Comparison of ENCODE assay signal across 3 cellular contexts in the genomic region with DNA sequence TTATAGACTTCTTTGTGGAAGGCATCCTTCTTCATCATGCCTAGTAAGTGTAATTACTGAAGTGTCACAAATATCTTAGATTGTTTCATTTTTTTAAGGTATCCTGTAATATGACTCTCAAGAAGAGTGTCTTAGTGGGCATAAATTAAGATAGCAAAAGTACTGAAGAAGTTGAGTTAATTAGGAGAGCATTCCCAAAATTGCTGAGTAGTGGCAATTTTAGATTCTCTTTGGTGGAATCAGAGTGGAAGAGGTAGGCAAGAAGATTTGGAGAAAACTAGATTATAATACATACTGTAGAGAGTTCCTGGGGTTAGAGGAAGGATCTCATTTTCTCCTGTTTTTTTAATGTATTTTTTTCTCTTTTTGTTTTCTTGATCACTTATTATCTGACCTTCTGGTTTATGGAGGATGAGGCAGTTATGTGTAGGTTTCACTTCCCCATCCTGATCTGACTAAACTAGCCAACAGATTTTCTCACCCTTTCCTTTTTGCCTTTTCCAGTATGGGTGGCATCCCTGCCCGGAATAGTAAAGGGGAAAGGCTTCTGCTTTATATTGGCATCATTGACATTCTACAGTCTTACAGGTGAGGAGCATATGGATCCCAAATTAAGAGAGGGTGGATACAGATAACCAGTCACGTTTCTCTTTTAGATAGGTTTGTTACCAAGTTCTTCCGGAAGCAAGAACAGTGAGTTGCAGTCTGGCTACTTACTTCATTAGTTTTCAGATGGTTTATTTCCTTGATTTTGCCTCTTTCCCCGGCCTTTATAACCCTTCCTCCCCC.
TF ChIP-seq lines count a peak whose summit lies in the region.

No MANE protein-coding gene starts in this region.

TF ChIP-seq in A549, 52 proteins besides CTCF, POLR2A, EP300 and RAD21:
- TF ChIP-seq MAFK (IDR thresholded peaks at IDR 0.05; ENCODE audit: partially characterized antibody) (peak; percentile 87), HEYL (CRISPR knock-in tag; IDR thresholded peaks at IDR 0.05) (no peak)
TF ChIP-seq in A549: peak in this region for 1.

TF ChIP-seq in GM12891, 5 proteins besides CTCF, POLR2A, EP300 and RAD21:
- TF ChIP-seq POLR2AphosphoS5 (IDR thresholded peaks at IDR 0.05; ENCODE audit: low read depth, low read length) (no peak), POU2F2 (IDR thresholded peaks at IDR 0.05; ENCODE audit: low read depth, low read length) (no peak), TAF1 (IDR thresholded peaks at IDR 0.05; ENCODE audit: low read depth, low read length) (no peak), PAX5 (IDR thresholded peaks at IDR 0.05; ENCODE audit: insufficient read depth, low read length, severe bottlenecking) (no peak), SPI1 (IDR thresholded peaks at IDR 0.05; ENCODE audit: low read depth, low read length) (peak; percentile 93)

TF ChIP-seq in endothelial cell of umbilical vein, 7 proteins besides CTCF, POLR2A, EP300 and RAD21:
- TF ChIP-seq GATA2 (IDR thresholded peaks at IDR 0.05; ENCODE audit: insufficient read depth, insufficient read length, low read depth, low read length) (no peak), EZH2 (IDR thresholded peaks at IDR 0.05; ENCODE audit: borderline replicate concordance, low read depth, low read length, severe bottlenecking) (no peak), FOS (IDR thresholded peaks at IDR 0.05; ENCODE audit: borderline replicate concordance, insufficient read depth, low read length) (no peak), POLR2AphosphoS5 (IDR thresholded peaks at IDR 0.05; ENCODE audit: insufficient read depth, low read depth, low read length) (no peak), JUN (IDR thresholded peaks at IDR 0.05; ENCODE audit: borderline replicate concordance, insufficient read depth, insufficient read length, low read depth) (no peak), MYC (IDR thresholded peaks at IDR 0.05; ENCODE audit: low read depth, low read length) (no peak)
- TF ChIP-seq, protein P1, sequence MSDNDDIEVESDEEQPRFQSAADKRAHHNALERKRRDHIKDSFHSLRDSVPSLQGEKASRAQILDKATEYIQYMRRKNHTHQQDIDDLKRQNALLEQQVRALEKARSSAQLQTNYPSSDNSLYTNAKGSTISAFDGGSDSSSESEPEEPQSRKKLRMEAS (IDR thresholded peaks at IDR 0.05; ENCODE audit: insufficient read depth, insufficient read length) = no peak
